Comparison of ENCODE assay signal across 16 cellular contexts in the genomic region with DNA sequence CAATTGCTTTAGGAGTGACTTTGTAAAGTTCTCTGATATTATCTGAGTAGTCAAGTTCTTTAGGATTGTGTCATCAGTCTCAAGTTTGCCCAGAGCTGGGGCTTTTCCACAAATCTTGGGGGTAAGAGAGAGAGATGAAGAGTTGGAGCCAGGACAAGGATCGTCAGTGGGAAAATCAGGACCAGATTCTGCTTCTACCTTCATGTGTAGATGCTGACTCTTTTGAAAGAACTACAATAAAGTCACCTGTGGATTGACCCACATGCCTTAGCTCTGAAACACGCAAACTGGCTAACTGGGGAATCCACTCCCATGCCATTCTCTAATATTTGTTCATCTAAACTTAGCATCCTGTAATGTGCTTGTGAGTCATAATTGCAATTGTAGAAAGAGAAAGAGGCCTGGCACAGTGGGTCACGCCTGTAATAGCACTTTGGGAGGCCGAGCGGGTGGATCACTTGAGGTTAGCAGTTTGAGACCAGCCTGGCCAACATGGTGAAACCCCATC. TPM values are rescaled to one million over a fixed set of nuclear protein-coding genes. Genes with fewer than 3 reads are reported as not detected.
DNase-seq lines count a peak whose midpoint lies in the region; ATAC-seq and TF ChIP-seq lines count a peak whose summit lies in the region.
"Had no signal": no experiment of that assay in that cellular context is flagged by ENCODE, and none has a peak within 500 bp of the region (broad histone marks: within the 10 kb centered on the region; RNA-seq: fewer than 3 reads in every experiment).

No MANE protein-coding gene starts in this region.

- CTCF ChIA-PET in activated CD4-positive, alpha-beta T cell treated with anti-CD3 and anti-CD28 coated beads, Interleukin-2, amount 10 ng/mL, durations not matched to agents 7 days and 5 days (lab: Charles Lee), result interaction anchor here (0.6 to 1.0 kb wide), 2 partner anchors 18 to 45 kb away, joined by 3 to 4 read pairs; no protein-coding TSS in a partner anchor

- no peaks in the 10 kb centered on the region for H3K27me3 Mint-ChIP-seq in activated CD4-positive, alpha-beta T cell treated with anti-CD3 and anti-CD28 coated beads, Interleukin-2, amount 10 ng/mL, durations not matched to agents 7 days and 5 days

- ATAC-seq in RWPE2 (ENCODE audit: low read depth) (peak; percentile 95), psoas muscle (peak; percentile 93 to 97 (median 96)), HG03025 (IDR thresholded peaks at IDR 0.05; ENCODE audit: low FRiP score, unreplicated experiment) (no peak), GM18873 (IDR thresholded peaks at IDR 0.05; ENCODE audit: low FRiP score, unreplicated experiment) (no peak)
- ATAC-seq: pancreas had no signal

- no peaks in the 10 kb centered on the region for H3K9me3 Mint-ChIP-seq in activated CD4-positive, alpha-beta T cell treated with anti-CD3 and anti-CD28 coated beads, Interleukin-2, amount 10 ng/mL, durations not matched to agents 7 days and 5 days
- H3K9me3 Mint-ChIP-seq: activated T-helper 2 cell treated with anti-CD3 and anti-CD28 coated beads, Interferon-gamma antibody, Interleukin-2, Interleukin-4, amounts not matched to agents 10 μg/mL and 5 μg/mL and 100 μg/mL, durations not matched to agents 14 hours and 24 hours and 36 hours had no signal

- H3K27me3 ChIP-seq in RWPE2 (ENCODE audit: insufficient read depth, poor library complexity, severe bottlenecking) (no peaks in the 10 kb centered on the region), fibroblast of lung (ENCODE audit: control insufficient read depth, insufficient read depth, low read length) (no peaks in the 10 kb centered on the region), psoas muscle (ENCODE audit: insufficient read depth in 3 of 3, low read length in 2 of 3) (no peaks in the 10 kb centered on the region)
- H3K27me3 ChIP-seq: pancreas had no signal

- no peak overlapping the region for H3K4me3 ChIP-seq in RWPE2 (ENCODE audit: severe bottlenecking)
- no peak overlapping the region for H3K4me3 ChIP-seq in fibroblast of lung (replicated peaks in 1 of 4; ENCODE audit: control extremely low read depth in 1 of 4, insufficient read depth in 1 of 4, low read depth in 3 of 4, low read length in 4 of 4)
- no peak overlapping the region for H3K4me3 ChIP-seq in psoas muscle
- H3K4me3 ChIP-seq: pancreas had no signal

- H3K36me3 Mint-ChIP-seq in activated CD4-positive, alpha-beta T cell treated with anti-CD3 and anti-CD28 coated beads, Interleukin-2, amount 10 ng/mL, durations not matched to agents 7 days and 5 days (ENCODE audit: low read depth), result peaks cover 29% of the 10 kb centered on the region

- intact Hi-C loops in psoas muscle (cut with DNase I), result no loop called here

- H3K4me2 ChIP-seq in fibroblast of lung (ENCODE audit: extremely low read depth, insufficient read depth, low read length), result no peak overlapping the region

- no peaks in the 10 kb centered on the region for H3K79me2 ChIP-seq in fibroblast of lung (ENCODE audit: control insufficient read depth, insufficient read depth, low read length)

- POLR2A ChIA-PET in activated CD4-positive, alpha-beta T cell treated with anti-CD3 and anti-CD28 coated beads, Interleukin-2, amount 10 ng/mL, durations not matched to agents 7 days and 5 days (lab: Charles Lee), result no interaction called here

- no peak overlapping the region for H3K4me3 Mint-ChIP-seq in activated CD4-positive, alpha-beta T cell treated with anti-CD3 and anti-CD28 coated beads, Interleukin-2, amount 10 ng/mL, durations not matched to agents 7 days and 5 days

- peaks cover 30% of the 10 kb centered on the region for H3K4me1 Mint-ChIP-seq in activated CD4-positive, alpha-beta T cell treated with anti-CD3 and anti-CD28 coated beads, Interleukin-2, amount 10 ng/mL, durations not matched to agents 7 days and 5 days

- no peak overlapping the region for H3K9ac ChIP-seq in fibroblast of lung (ENCODE audit: insufficient read depth, low read length)

- H3K27ac ChIP-seq in RWPE2 (ENCODE audit: poor library complexity, severe bottlenecking) (peak overlapping the region; percentile 51), fibroblast of lung (ENCODE audit: insufficient read depth, low read length) (no peak overlapping the region), psoas muscle (peak overlapping the region; percentile 64)
- H3K27ac ChIP-seq: pancreas had no signal

- WGBS in psoas muscle, 3 donors, result 59 to 81% (median 69%) methylated on average over 5 of the region's 5 CpGs

- H3K4me1 ChIP-seq in RWPE2 (ENCODE audit: insufficient read depth, poor library complexity, severe bottlenecking) (peaks cover 13% of the 10 kb centered on the region), fibroblast of lung (ENCODE audit: control insufficient read depth, extremely low read depth, insufficient read depth, low read length) (no peaks in the 10 kb centered on the region), psoas muscle (peaks cover 12% of the 10 kb centered on the region)
- H3K4me1 ChIP-seq: pancreas had no signal

- H3K9me3 ChIP-seq in RWPE2 (ENCODE audit: severe bottlenecking) (no peaks in the 10 kb centered on the region), fibroblast of lung (ENCODE audit: control insufficient read depth, insufficient read depth, low read depth, low read length) (no peaks in the 10 kb centered on the region), psoas muscle (no peaks in the 10 kb centered on the region)
- H3K9me3 ChIP-seq: pancreas had no signal

- TF ChIP-seq CTCF in RWPE2 (IDR thresholded peaks at IDR 0.05; ENCODE audit: poor library complexity, severe bottlenecking) (no peak), fibroblast of lung (conservative IDR thresholded peaks at IDR 0.05 in 1 of 2, IDR thresholded peaks at IDR 0.05 in 1 of 2; ENCODE audit: low read depth in 1 of 2, low read length in 2 of 2) (no peak), psoas muscle (IDR thresholded peaks at IDR 0.05) (no peak)

- H2AFZ ChIP-seq in fibroblast of lung (ENCODE audit: low read length), result no peak overlapping the region

- H3K27ac Mint-ChIP-seq in activated CD4-positive, alpha-beta T cell treated with anti-CD3 and anti-CD28 coated beads, Interleukin-2, amount 10 ng/mL, durations not matched to agents 7 days and 5 days, result no peak overlapping the region
- H3K27ac Mint-ChIP-seq: activated T-helper 2 cell treated with anti-CD3 and anti-CD28 coated beads, Interferon-gamma antibody, Interleukin-2, Interleukin-4, amounts not matched to agents 10 μg/mL and 5 μg/mL and 100 μg/mL, durations not matched to agents 14 hours and 24 hours and 36 hours had no signal

- DNase-seq in ELR (ENCODE audit: low read depth), result peak; percentile 93
- no peak for DNase-seq in RWPE2 (ENCODE audit: low spot score)
- DNase-seq in fibroblast of lung (ENCODE audit: low read depth in 2 of 2), result peak; percentile 55 to 90
- DNase-seq in psoas muscle, result peak; percentile 37 to 72
- no peak for DNase-seq in activated CD4-positive, alpha-beta T cell treated with anti-CD3 and anti-CD28 coated beads, Interleukin-2, amount 50 U/mL, for 48 hours
- DNase-seq in activated CD4-positive, alpha-beta T cell treated with anti-CD3 and anti-CD28 coated beads, Interleukin-2, amount 10 ng/mL, durations not matched to agents 7 days and 5 days, result no peak
- DNase-seq: activated CD4-positive, CD25-positive, alpha-beta regulatory T cell treated with anti-CD3 and anti-CD28 coated beads, Interleukin-2, amount 50 U/mL, for 72 hours; foreskin melanocyte; NCI-H1417; NCI-H748 treated with DMSO at 0.1 percent for 48 hours; pancreas; stimulated activated CD4-positive, alpha-beta T cell treated with anti-CD3 and anti-CD28 coated beads, Interleukin-1b, Interleukin-23, amount 100 ng/mL, for 48 hours; stimulated activated naive CD4-positive, alpha-beta T cell treated with Interleukin-2 at 50 U/mL for 16 hours had no signal

- no peaks in the 10 kb centered on the region for H3K36me3 ChIP-seq in RWPE2 (ENCODE audit: low read depth)
- no peaks in the 10 kb centered on the region for H3K36me3 ChIP-seq in fibroblast of lung (ENCODE audit: control insufficient read depth, insufficient read depth, low read length)
- no peaks in the 10 kb centered on the region for H3K36me3 ChIP-seq in psoas muscle (ENCODE audit: insufficient read depth in 1 of 2, low read depth in 1 of 2)
- H3K36me3 ChIP-seq: pancreas had no signal

- no peaks in the 10 kb centered on the region for H4K20me1 ChIP-seq in fibroblast of lung (ENCODE audit: control insufficient read depth, extremely low read depth, insufficient read depth, low read length)

RNA-seq across cellular contexts. Expression of gene BICRAL, which starts 15.6 kb away (rescaled TPM):
- total RNA-seq in fibroblast of lung (4.9 and 6.9 TPM in 2 replicates), psoas muscle (10 to 100 TPM in 2 of 4 donors, 1 to 10 TPM in 2; 6.2 to 12.2 (median 10.5) TPM)
- polyA plus RNA-seq in fibroblast of lung (10.2 and 11.5 TPM in 2 replicates), psoas muscle (1 to 10 TPM; 2.8 to 5.0 (median 2.9) TPM)
- polyA plus RNA-seq in fibroblast of lung (2012), result 3.5 and 4.6 TPM in 2 replicates
- polyA minus RNA-seq in fibroblast of lung (ENCODE audit: low replicate concordance), result 9.2 and 10.1 TPM in 2 replicates
- total RNA-seq in activated CD4-positive, alpha-beta T cell treated with anti-CD3 and anti-CD28 coated beads, Interleukin-2, amount 10 ng/mL, durations not matched to agents 7 days and 5 days, result 10 to 100 TPM; 23.4 to 27.8 TPM

RNA-seq across cellular contexts. Expression of gene TBCC, which starts 20.3 kb away (rescaled TPM):
- 50.0 and 50.6 TPM in 2 replicates for total RNA-seq in fibroblast of lung
- 18.2 and 18.7 TPM in 2 replicates for polyA plus RNA-seq in fibroblast of lung
- polyA plus RNA-seq in fibroblast of lung (2012), result 22.5 and 25.1 TPM in 2 replicates
- 19.8 and 31.7 TPM in 2 replicates for polyA minus RNA-seq in fibroblast of lung (ENCODE audit: low replicate concordance)
- 10 to 100 TPM; 17.0 to 26.9 (median 18.9) TPM for total RNA-seq in psoas muscle
- polyA plus RNA-seq in psoas muscle, result 10 to 100 TPM; 13.1 to 41.3 (median 29.8) TPM
- 10 to 100 TPM; 37.1 to 38.6 TPM for total RNA-seq in activated CD4-positive, alpha-beta T cell treated with anti-CD3 and anti-CD28 coated beads, Interleukin-2, amount 10 ng/mL, durations not matched to agents 7 days and 5 days

RNA-seq across cellular contexts. Expression of gene PRPH2, which starts 43.8 kb away (rescaled TPM):
- 5.1 and 8.6 TPM in 2 replicates for total RNA-seq in fibroblast of lung
- polyA plus RNA-seq in fibroblast of lung, result 4.0 and 6.3 TPM in 2 replicates
- polyA plus RNA-seq in fibroblast of lung (2012), result 3.0 and 4.4 TPM in 2 replicates
- polyA minus RNA-seq in fibroblast of lung (ENCODE audit: low replicate concordance), result 8.0 and 10.1 TPM in 2 replicates
- total RNA-seq in psoas muscle, result 1 to 10 TPM; 1.8 to 4.9 (median 3.1) TPM
- 1 to 10 TPM in 1 of 3 donors, under 1 TPM in 2; 0.13 to 2.8 (median 0.66) TPM for polyA plus RNA-seq in psoas muscle
- total RNA-seq in activated CD4-positive, alpha-beta T cell treated with anti-CD3 and anti-CD28 coated beads, Interleukin-2, amount 10 ng/mL, durations not matched to agents 7 days and 5 days, result not detected
- total RNA-seq: activated T-helper 2 cell treated with anti-CD3 and anti-CD28 coated beads, Interferon-gamma antibody, Interleukin-2, Interleukin-4, amounts not matched to agents 10 μg/mL and 5 μg/mL and 100 μg/mL, durations not matched to agents 14 hours and 24 hours and 36 hours had no signal

Comparison
In these comparisons a context has a peak if more than half of its experiments do, and no peak if none do; other contexts are left out.
1. DNase-seq: peak in ELR (single experiment), fibroblast of lung (2 of 2) and psoas muscle (2 of 2); none in RWPE2 (single experiment), activated CD4-positive, alpha-beta T cell treated with anti-CD3 and anti-CD28 coated beads, Interleukin-2, amount 50 U/mL, for 48 hours (0 of 2) and activated CD4-positive, alpha-beta T cell treated with anti-CD3 and anti-CD28 coated beads, Interleukin-2, amount 10 ng/mL, durations not matched to agents 7 days and 5 days (single experiment).
2. ATAC-seq: peak in RWPE2 (single experiment) and psoas muscle (4 of 4); none in HG03025 (single experiment) and GM18873 (single experiment).